Comparison of ENCODE assay signal across 31 cellular contexts in the genomic region with DNA sequence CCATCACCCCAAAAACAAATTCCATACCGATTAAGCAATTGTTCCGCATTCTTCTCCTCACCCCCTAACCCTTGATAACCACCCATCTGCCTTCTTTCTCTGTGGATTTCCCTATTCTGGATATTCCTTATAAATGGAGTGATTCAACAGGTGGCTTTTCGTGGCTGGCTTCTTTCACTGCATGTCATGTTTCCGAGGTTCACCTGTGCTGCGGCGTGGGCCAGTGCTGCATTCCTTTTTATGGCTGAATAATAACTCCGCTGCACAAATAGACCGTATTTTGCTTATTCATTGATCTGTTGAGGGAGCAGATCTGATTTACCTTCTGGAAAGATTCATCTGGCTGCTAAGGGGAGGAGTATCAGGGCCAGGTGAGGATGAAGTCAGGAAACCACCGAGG.
"Had no signal": no experiment of that assay in that cellular context is flagged by ENCODE, and none has a peak within 500 bp of the region (broad histone marks: within the 10 kb centered on the region; RNA-seq: fewer than 3 reads in every experiment).

No MANE protein-coding gene starts in this region.

- H3K9me3 ChIP-seq: adrenal gland, ascending aorta, body of pancreas, breast epithelium had no signal

- H3K4me3 ChIP-seq: adrenal gland, ascending aorta, body of pancreas, breast epithelium, cardiac muscle cell had no signal

- H3K27me3 ChIP-seq: ascending aorta, body of pancreas, brain microvascular endothelial cell had no signal

- H3K36me3 ChIP-seq: adrenal gland, ascending aorta, brain microvascular endothelial cell, breast epithelium, cardiac muscle cell had no signal

- DNase-seq: activated effector memory CD4-positive, alpha-beta T cell treated with anti-CD3 and anti-CD28 coated beads, Interleukin-2, amount 50 U/mL, for 16 hours; activated effector memory CD4-positive, alpha-beta T cell treated with Interleukin-2 at 50 U/mL for 16 hours; activated gamma-delta T cell; activated gamma-delta T cell treated with Interleukin-2 at 50 U/mL for 16 hours; activated naive CD4-positive, alpha-beta T cell; activated naive CD4-positive, alpha-beta T cell treated with anti-CD3 and anti-CD28 coated beads for 36 hours; activated naive CD4-positive, alpha-beta T cell treated with anti-CD3 and anti-CD28 coated beads, Interleukin-2, amount 10 ng/mL, durations not matched to agents 7 days and 5 days; activated naive CD4-positive, alpha-beta T cell treated with anti-CD3 and anti-CD28 coated beads, Interleukin-2, amount 50 U/mL, for 16 hours; activated naive CD4-positive, alpha-beta T cell treated with Interleukin-2 at 50 U/mL for 16 hours; activated naive CD8-positive, alpha-beta T cell treated with anti-CD3 and anti-CD28 coated beads for 36 hours; activated naive CD8-positive, alpha-beta T cell treated with anti-CD3 and anti-CD28 coated beads, Interleukin-2, amount 10 ng/mL, durations not matched to agents 7 days and 5 days; activated naive CD8-positive, alpha-beta T cell treated with anti-CD3 and anti-CD28 coated beads, Interleukin-2, amount 50 U/mL, for 24 hours; activated T-cell treated with anti-CD3 and anti-CD28 coated beads, Interleukin-2, amount 50 U/mL, for 24 hours; activated T-cell treated with anti-CD3 and anti-CD28 coated beads, Interleukin-2, amount 50 U/mL, for 4 hours; activated T-cell treated with anti-CD3 and anti-CD28 coated beads, Interleukin-2, amount 50 U/mL, for 48 hours; activated T-cell treated with anti-CD3 and anti-CD28 coated beads, Interleukin-2, amount 50 U/mL, for 72 hours; adrenal gland; amniotic stem cell; amygdala; anterior cingulate cortex; aorta; body of pancreas; brain microvascular endothelial cell; caudate nucleus; central memory CD4-positive, alpha-beta T cell; cerebellar nuclear complex had no signal

- ATAC-seq: activated naive CD4-positive, alpha-beta T cell treated with anti-CD3 and anti-CD28 coated beads, Interleukin-2, amount 50 U/mL, for 72 hours; activated naive CD8-positive, alpha-beta T cell treated with anti-CD3 and anti-CD28 coated beads, Interleukin-2, amount 50 U/mL, for 24 hours; activated T-cell treated with anti-CD3 and anti-CD28 coated beads, Interleukin-2, amount 50 U/mL, for 4 hours; activated T-cell treated with anti-CD3 and anti-CD28 coated beads, Interleukin-2, amount 50 U/mL, for 72 hours; activated T-helper 17 cell treated with anti-CD3 and anti-CD28 coated beads, Interleukin-2, amount 50 U/mL, for 72 hours; body of pancreas had no signal

- H3K4me1 ChIP-seq: adrenal gland, ascending aorta, body of pancreas, breast epithelium had no signal

- H3K27ac ChIP-seq: adrenal gland, ascending aorta, body of pancreas, brain microvascular endothelial cell, breast epithelium, cardiac muscle cell had no signal
